20 cellular contexts compared by ENCODE assay signal in genomic region chr9:132221941-132222340, GRCh38.
DNase-seq lines count a peak whose midpoint lies in the region; ATAC-seq, FAIRE-seq and TF ChIP-seq lines count a peak whose summit lies in the region.
"Had no signal": no experiment of that assay in that cellular context is flagged by ENCODE, and none has a peak within 500 bp of the region (broad histone marks: within the 10 kb centered on the region; RNA-seq: fewer than 3 reads in every experiment).

No MANE protein-coding gene starts in this region.

- intact Hi-C loops in K562 (cut with micrococcal nuclease) = no loop called here

- H3K4me2 ChIP-seq in K562 (ENCODE audit: insufficient read depth, low read length) = no peak overlapping the region

- no peak for TF ChIP-seq CTCF in K562 (IDR thresholded peaks at IDR 0.05 in 2 of 3, conservative IDR thresholded peaks at IDR 0.05 in 1 of 3; ENCODE audit: insufficient read depth in 2 of 3, low read depth in 1 of 3, low read length in 3 of 3)

- peaks cover 6% of the 10 kb centered on the region for H4K20me1 ChIP-seq in K562 (replicated peaks; ENCODE audit: control insufficient read depth, insufficient read depth, low read length)

- no peak overlapping the region for H3K4me3 ChIP-seq in K562
- H3K4me3 ChIP-seq: BLaER1 treated with 17β-estradiol and CSF1 and Interleukin-3, amounts not matched to agents 10 nM and 100 nM; HAP-1 had no signal

- ATAC-seq in K562 = no peak
- no peak for ATAC-seq in HG03520 (IDR thresholded peaks at IDR 0.05; ENCODE audit: unreplicated experiment)

- H3K9me1 ChIP-seq in K562 (ENCODE audit: control insufficient read depth, insufficient read depth, low read length) = no peaks in the 10 kb centered on the region

- POLR2A ChIA-PET in K562 (lab: Yijun Ruan, JAX) = no interaction called here

- H3K9ac ChIP-seq in K562 (ENCODE audit: insufficient read depth in 1 of 2, low read depth in 2 of 2, low read length in 2 of 2) = no peak overlapping the region

- H2AFZ ChIP-seq in K562 (ENCODE audit: low read depth, low read length) = no peak overlapping the region

- FAIRE-seq in K562 (lab: Jason Lieb, UNC) = no peak
- FAIRE-seq: A204.1, G401.6, GM12892, H54 had no signal

- no peaks in the 10 kb centered on the region for H3K36me3 ChIP-seq in K562 (ENCODE audit: control insufficient read depth, insufficient read depth, low read length)
- H3K36me3 ChIP-seq: BE2C; BLaER1 treated with 17β-estradiol and CSF1 and Interleukin-3, amounts not matched to agents 10 nM and 100 nM; HAP-1 had no signal

- in situ Hi-C loops in K562 (cut with MboI) = no loop called here

- BruUV-seq in K562 (replicated peaks; lab: Mats Ljungman, UMichigan) = no TSS peak

- CTCF ChIA-PET in K562 (lab: Yijun Ruan, JAX; ENCODE audit: low intra/inter-chr PET ratio) = no interaction called here

- H3K79me2 ChIP-seq in K562 (ENCODE audit: control insufficient read depth, insufficient read depth, low read length) = no peaks in the 10 kb centered on the region

- 1% methylated on average over 6 of the region's 6 CpGs for WGBS in K562 (ENCODE audit: insufficient coverage, low coverage, missing lambda C conversion rate)

- TF ChIP-seq POLR2A in K562 (conservative IDR thresholded peaks at IDR 0.05) = no peak

- H3K9me3 ChIP-seq in K562 (replicated peaks; ENCODE audit: control insufficient read depth, insufficient read depth, low read depth, low read length) = no peaks in the 10 kb centered on the region
- H3K9me3 ChIP-seq: BE2C; BLaER1 treated with 17β-estradiol and CSF1 and Interleukin-3, amounts not matched to agents 10 nM and 100 nM; HAP-1 had no signal

- H3K27ac ChIP-seq in K562 (ENCODE audit: extremely low read depth, low read depth, low read length) = no peak overlapping the region
- H3K27ac ChIP-seq: 22Rv1 had no signal

- TF ChIP-seq RAD21 in K562 (CRISPR knock-in tag; conservative IDR thresholded peaks at IDR 0.05 in 1 of 2, IDR thresholded peaks at IDR 0.05 in 1 of 2) = no peak

- DNase-seq in NCI-H524 (lab: John Stamatoyannopoulos, UW) = peak; percentile 30 to 60
- no peak for DNase-seq in NCI-H524 treated with DMSO at 0.1 percent for 48 hours (lab: John Stamatoyannopoulos, UW)
- peak; percentile 63 for DNase-seq in NCI-H82 (lab: John Stamatoyannopoulos, UW)
- DNase-seq in K562 (ENCODE audit: extremely low read depth in 1 of 4, low spot score in 3 of 4) = no peak
- no peak for DNase-seq in AG08396 (ENCODE audit: low spot score)
- DNase-seq: AML-193; BE2C; Calu3; CD4-positive, alpha-beta memory T cell; COR-L47; DND-41; GOT3 had no signal

- H3K4me1 ChIP-seq in K562 (replicated peaks in 1 of 2; ENCODE audit: control insufficient read depth in 2 of 2, insufficient read depth in 2 of 2, low read length in 2 of 2) = no peaks in the 10 kb centered on the region
- H3K4me1 ChIP-seq: BE2C, HAP-1 had no signal

- H3K27me3 ChIP-seq in K562 (ENCODE audit: control insufficient read depth in 2 of 2, insufficient read depth in 2 of 2, low read length in 2 of 2) = peaks cover 37 to 62% of the 10 kb centered on the region in 2 experiments
- H3K27me3 ChIP-seq: BE2C; BLaER1 treated with 17β-estradiol and CSF1 and Interleukin-3, amounts not matched to agents 10 nM and 100 nM had no signal

- no peak for TF ChIP-seq EP300 in K562 (IDR thresholded peaks at IDR 0.05; ENCODE audit: low read length)

TF ChIP-seq in K562, 482 proteins besides CTCF, POLR2A, EP300 and RAD21:
- no peak for TF ChIP-seq LCOR (CRISPR knock-in tag; IDR thresholded peaks at IDR 0.05)
- TF ChIP-seq ZNF239 (CRISPR knock-in tag; IDR thresholded peaks at IDR 0.05) = peak; percentile 89
- no peak for TF ChIP-seq MYC (IDR thresholded peaks at IDR 0.05; ENCODE audit: low read depth, low read length)
- no peak for TF ChIP-seq MYC (CRISPR knock-in tag; IDR thresholded peaks at IDR 0.05; ENCODE audit: borderline replicate concordance, low read depth)

Comparison
In these comparisons a context has a peak if more than half of its experiments do, and no peak if none do; other contexts are left out.
1. DNase-seq: peak in NCI-H524 (2 of 2) and NCI-H82 (single experiment); none in NCI-H524 treated with DMSO at 0.1 percent for 48 hours (single experiment), K562 (0 of 4) and AG08396 (single experiment).